ENCODE assay signal across 8 cellular contexts in the genomic region with DNA sequence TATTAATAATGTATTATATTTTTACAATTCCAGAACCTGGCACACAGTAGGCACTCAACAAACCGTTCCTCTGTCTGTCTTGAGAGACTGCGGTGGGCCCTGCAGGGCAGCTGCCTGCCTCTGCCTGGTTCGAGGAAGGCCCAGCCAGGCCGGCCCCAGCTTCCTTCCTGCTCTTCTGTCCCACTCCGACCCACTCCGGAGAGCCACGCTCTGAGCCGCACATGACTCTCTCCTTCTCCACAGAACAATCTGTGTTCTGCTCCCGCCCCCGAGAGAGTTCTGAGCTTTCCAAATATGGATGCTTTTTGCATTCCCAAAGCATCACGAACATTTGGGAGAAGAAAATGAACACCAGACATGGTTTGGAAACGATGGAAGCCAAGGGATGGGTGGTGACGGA. TPM values are rescaled to one million over a fixed set of nuclear protein-coding genes. Genes with fewer than 3 reads are reported as not detected.
A peak's percentile ranks its signal among the peaks of the same experiment; 100 is the strongest.
DNase-seq lines count a peak whose midpoint lies in the region; ATAC-seq and TF ChIP-seq lines count a peak whose summit lies in the region.

No MANE protein-coding gene starts in this region.

- H3K27ac Mint-ChIP-seq in neural crest cell (ENCODE audit: unreplicated experiment), result peak overlapping the region; percentile 80

- H3K27ac ChIP-seq in VCaP (peak overlapping the region; percentile 72), esophagus squamous epithelium (peak overlapping the region; percentile 77 to 93 (median 86))

- peaks cover 0 to 17% (median 12%) of the 10 kb centered on the region in 3 donors for H3K9me3 ChIP-seq in esophagus squamous epithelium

- DNase-seq in DMS 273 (lab: John Stamatoyannopoulos, UW; ENCODE audit: unreplicated experiment) (peak; percentile 39), DMS 273 treated with DMSO at 0.1 percent for 48 hours (lab: John Stamatoyannopoulos, UW) (no peak), esophagus squamous epithelium (lab: John Stamatoyannopoulos, UW) (no peak), neural crest cell (ENCODE audit: low read depth, low spot score) (no peak), NOMO-1 treated with DMSO at 0.1 percent for 48 hours (lab: John Stamatoyannopoulos, UW; ENCODE audit: unreplicated experiment) (no peak), SHP77 (lab: John Stamatoyannopoulos, UW) (no peak)

- no peaks in the 10 kb centered on the region for H3K36me3 ChIP-seq in esophagus squamous epithelium

- peaks cover 8 to 21% (median 13%) of the 10 kb centered on the region in 3 donors for H3K4me1 ChIP-seq in esophagus squamous epithelium

- H3K4me3 ChIP-seq in esophagus squamous epithelium, result peak overlapping the region; percentile 24 to 66 (median 48)

- ATAC-seq in GM21619 (IDR thresholded peaks at IDR 0.05; ENCODE audit: unreplicated experiment), result no peak

- TF ChIP-seq POLR2A in esophagus squamous epithelium (IDR thresholded peaks at IDR 0.05), result no peak

- peaks cover 8% of the 10 kb centered on the region for H3K36me3 Mint-ChIP-seq in neural crest cell (ENCODE audit: low read depth)

- H3K4me1 Mint-ChIP-seq in neural crest cell, result peaks cover 5% of the 10 kb centered on the region

- H3K27me3 Mint-ChIP-seq in neural crest cell (ENCODE audit: low read depth), result peaks cover 2% of the 10 kb centered on the region

- H3K9me3 Mint-ChIP-seq in neural crest cell, result peaks cover 5% of the 10 kb centered on the region

- TF ChIP-seq CTCF in VCaP (conservative IDR thresholded peaks at IDR 0.05), result no peak
- no peak for TF ChIP-seq CTCF in esophagus squamous epithelium (IDR thresholded peaks at IDR 0.05)
- no peak for TF ChIP-seq CTCF in neural crest cell (conservative IDR thresholded peaks at IDR 0.05)

- WGBS in esophagus squamous epithelium, 2 donors, result 21 to 34% methylated on average over 12 to 13 of the region's 13 CpGs

- no peaks in the 10 kb centered on the region for H3K27me3 ChIP-seq in esophagus squamous epithelium

- H3K4me3 Mint-ChIP-seq in neural crest cell, result no peak overlapping the region

- intact Hi-C loops in esophagus squamous epithelium (cut with DNase I), result no loop called here

RNA-seq across cellular contexts. Expression of a gene that starts 57.3 kb away (rescaled TPM):
- 10 to 100 TPM in 2 of 4 donors, 1 to 10 TPM in 2; 3.3 to 18.1 (median 10.0) TPM for total RNA-seq in esophagus squamous epithelium
- 54.8 and 56.4 TPM in 2 replicates for total RNA-seq in neural crest cell
